ENCODE assay signal across 22 cellular contexts in the genomic region with DNA sequence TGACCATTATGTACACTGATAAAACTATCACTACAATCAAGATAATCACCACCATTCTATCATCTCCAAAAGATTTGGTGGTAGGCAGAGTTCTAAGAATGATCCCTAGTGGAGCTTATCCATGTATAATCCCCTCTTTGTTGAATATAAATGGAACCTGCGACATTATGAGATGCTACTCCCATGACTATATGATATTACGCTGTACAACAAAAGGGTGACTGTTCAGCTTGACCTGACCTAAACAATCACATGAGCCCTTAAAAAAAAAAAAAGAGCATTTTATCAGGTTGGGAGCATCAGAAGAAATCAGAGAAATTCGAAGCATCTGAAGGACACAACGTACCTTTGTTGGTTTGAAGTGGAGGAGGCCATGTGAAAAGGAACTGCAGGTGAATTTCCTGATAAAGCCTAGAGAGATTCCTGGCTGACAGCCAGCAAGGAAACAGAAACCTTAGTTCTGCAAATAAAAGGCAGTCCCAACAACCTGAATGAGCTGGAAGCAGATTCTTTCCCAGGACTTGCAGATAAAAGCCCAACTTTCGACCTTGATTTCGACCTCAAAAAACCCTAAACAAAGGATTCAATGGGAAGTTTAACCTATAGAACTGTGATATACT.
A peak's percentile ranks its signal among the peaks of the same experiment; 100 is the strongest.
DNase-seq lines count a peak whose midpoint lies in the region; ATAC-seq and TF ChIP-seq lines count a peak whose summit lies in the region.
"Had no signal": no experiment of that assay in that cellular context is flagged by ENCODE, and none has a peak within 500 bp of the region (broad histone marks: within the 10 kb centered on the region; RNA-seq: fewer than 3 reads in every experiment).

No MANE protein-coding gene starts in this region.

- H3K14ac ChIP-seq in H9 (ENCODE audit: insufficient read depth, low read length): no peak overlapping the region

- H3K9me3 Mint-ChIP-seq in GM23338 (peaks cover 11% of the 10 kb centered on the region), H9 (peaks cover 7 to 10% of the 10 kb centered on the region in 2 experiments; a peak in 4 of 5 replicates)

- no peaks in the 10 kb centered on the region; the same call in 1 of the 2 replicates for H3K36me3 ChIP-seq in GM23338 (ENCODE audit: insufficient read depth)
- no peaks in the 10 kb centered on the region for H3K36me3 ChIP-seq in mucosa of descending colon (ENCODE audit: low read depth)
- H3K36me3 ChIP-seq: BLaER1 treated with 17β-estradiol and CSF1 and Interleukin-3, amounts not matched to agents 10 nM and 100 nM; right lobe of liver; SJCRH30; upper lobe of left lung had no signal

- no peak overlapping the region for H2BK15ac ChIP-seq in H9 (ENCODE audit: low read depth, low read length)

- H4K20me1 ChIP-seq in GM23338 (replicated peaks; ENCODE audit: insufficient read depth) (no peaks in the 10 kb centered on the region), H9 (ENCODE audit: control insufficient read depth, insufficient read depth, insufficient read length) (no peaks in the 10 kb centered on the region)
- H4K20me1 ChIP-seq: BLaER1 treated with 17β-estradiol and CSF1 and Interleukin-3, amounts not matched to agents 10 nM and 100 nM had no signal

- H2AFZ ChIP-seq in GM23338 (no peak overlapping the region), H9 (ENCODE audit: low read length) (no peak overlapping the region)
- H2AFZ ChIP-seq: PC-9 had no signal

- POLR2A ChIA-PET in GM10248 (lab: Yijun Ruan, JAX): no interaction called here

- H4K91ac ChIP-seq in H9 (ENCODE audit: insufficient read length, low read depth, low read length): no peak overlapping the region

- H3K4me3 Mint-ChIP-seq in GM23338: no peak overlapping the region
- no peak overlapping the region for H3K4me3 Mint-ChIP-seq in H9

- H3K27ac ChIP-seq in GM23338 (ENCODE audit: low read depth) (no peak overlapping the region), H9 (ENCODE audit: insufficient read length, low read depth, low read length) (no peak overlapping the region)
- H3K27ac ChIP-seq: BLaER1 treated with 17β-estradiol and CSF1 and Interleukin-3, amounts not matched to agents 10 nM and 100 nM; PC-9; right lobe of liver; SJCRH30; upper lobe of left lung had no signal

- H3K27me3 ChIP-seq in GM23338 (ENCODE audit: insufficient read depth) (no peaks in the 10 kb centered on the region), H9 (ENCODE audit: insufficient read depth, low read length) (no peaks in the 10 kb centered on the region)
- H3K27me3 ChIP-seq: BLaER1 treated with 17β-estradiol and CSF1 and Interleukin-3, amounts not matched to agents 10 nM and 100 nM; right lobe of liver; upper lobe of left lung had no signal

- WGBS in H9 (ENCODE audit: extremely low coverage, insufficient read length, low lambda C conversion rate): no CpG with 5 or more reads among the region's 6 CpGs

- DNase-seq in COLO829 (ENCODE audit: low spot score) (peak; percentile 83), GM23338 (ENCODE audit: low spot score) (peak; percentile 6), SK-MEL-5 (ENCODE audit: low read depth, low spot score) (peak; percentile 96), mucosa of descending colon (peak in 1 of 3 donors; percentile 90), GM10248 (ENCODE audit: extremely low spot score) (no peak), H9 (no peak)
- DNase-seq in activated effector memory CD4-positive, alpha-beta T cell treated with Interleukin-2 at 50 U/mL for 16 hours: no peak
- DNase-seq: activated CD4-positive, alpha-beta T cell treated with anti-CD3 and anti-CD28 coated beads for 48 hours; activated naive CD4-positive, alpha-beta T cell treated with anti-CD3 and anti-CD28 coated beads, Interleukin-2, amount 50 U/mL, for 16 hours; anterior cingulate cortex; dermis blood vessel endothelial cell; glutamatergic neuron; HCEC 1CT; Karpas-422; left cardiac atrium; NCI-H2227 treated with DMSO at 0.1 percent for 48 hours; PC-9; right lobe of liver; SJCRH30; stimulated activated CD4-positive, alpha-beta T cell treated with anti-CD3 and anti-CD28 coated beads, Interleukin-15, amount 100 ng/mL, for 24 hours had no signal

- no peak for ATAC-seq in GM23338
- ATAC-seq in mucosa of descending colon: peak; percentile 89
- ATAC-seq: left cardiac atrium, right lobe of liver had no signal

- H3K4me3 ChIP-seq in GM23338: no peak overlapping the region
- no peak overlapping the region for H3K4me3 ChIP-seq in mucosa of descending colon
- H3K4me3 ChIP-seq: BLaER1 treated with 17β-estradiol and CSF1 and Interleukin-3, amounts not matched to agents 10 nM and 100 nM; PC-9; right lobe of liver; SJCRH30; upper lobe of left lung had no signal

- H2BK20ac ChIP-seq in H9 (ENCODE audit: low read depth, low read length, poor library complexity, severe bottlenecking): no peak overlapping the region

- H3K9me3 ChIP-seq in mucosa of descending colon: no peaks in the 10 kb centered on the region
- peaks cover 4% of the 10 kb centered on the region for H3K9me3 ChIP-seq in H9 (ENCODE audit: control insufficient read depth, low read depth, low read length)
- H3K9me3 ChIP-seq: right lobe of liver, SJCRH30, upper lobe of left lung had no signal

- H3K4me1 ChIP-seq in GM23338 (ENCODE audit: insufficient read depth): no peaks in the 10 kb centered on the region
- no peaks in the 10 kb centered on the region for H3K4me1 ChIP-seq in mucosa of descending colon (ENCODE audit: low read depth)
- H3K4me1 ChIP-seq in H9 (ENCODE audit: insufficient read depth, low read length): no peaks in the 10 kb centered on the region
- H3K4me1 ChIP-seq: BLaER1 treated with 17β-estradiol and CSF1 and Interleukin-3, amounts not matched to agents 10 nM and 100 nM; right lobe of liver; SJCRH30; upper lobe of left lung had no signal

- no peak overlapping the region for H4K8ac ChIP-seq in H9 (replicated peaks; ENCODE audit: insufficient read length, low read depth, low read length)

- CTCF ChIA-PET in GM10248 (lab: Yijun Ruan, JAX): interaction anchor here (0.8 kb wide), 1 partner anchor 12 kb away, joined by 3 read pairs; no protein-coding TSS in a partner anchor

- H3K4ac ChIP-seq in H9 (ENCODE audit: low read depth, low read length): no peak overlapping the region

- H2BK120ac ChIP-seq in H9 (ENCODE audit: low read depth, low read length, poor library complexity, severe bottlenecking): no peak overlapping the region

- no peak overlapping the region for H2BK12ac ChIP-seq in H9 (ENCODE audit: insufficient read length, low read depth, low read length)

- no peaks in the 10 kb centered on the region for H3F3A ChIP-seq in GM23338 (replicated peaks; ENCODE audit: low read depth)

- no peak overlapping the region for H2BK5ac ChIP-seq in H9 (ENCODE audit: insufficient read length, low read length)

- no peak overlapping the region for H3K56ac ChIP-seq in H9 (ENCODE audit: insufficient read length, low read depth, low read length)

- H3K4me1 Mint-ChIP-seq in GM23338: no peaks in the 10 kb centered on the region
- H3K4me1 Mint-ChIP-seq in H9: no peaks in the 10 kb centered on the region

- no peaks in the 10 kb centered on the region for H3K23me2 ChIP-seq in H9 (ENCODE audit: insufficient read length, low read depth, low read length, poor library complexity, severe bottlenecking)

- no peak for TF ChIP-seq CTCF in GM23338 (conservative IDR thresholded peaks at IDR 0.05; ENCODE audit: low read depth in 2 of 2)
- TF ChIP-seq CTCF in mucosa of descending colon (IDR thresholded peaks at IDR 0.05): no peak
- TF ChIP-seq CTCF in GM10248 (IDR thresholded peaks at IDR 0.05; ENCODE audit: control extremely low read depth, extremely low read depth, low read depth, missing control alignments): no peak
- TF ChIP-seq CTCF in H9 (conservative IDR thresholded peaks at IDR 0.05): no peak

- H3K27me3 Mint-ChIP-seq in GM23338 (ENCODE audit: insufficient read depth, low read depth, poor library complexity): peaks cover 1% of the 10 kb centered on the region
- H3K27me3 Mint-ChIP-seq in H9 (ENCODE audit: low read depth): no peaks in the 10 kb centered on the region

- H3K36me3 Mint-ChIP-seq in GM23338 (ENCODE audit: low read depth): peaks cover 2% of the 10 kb centered on the region; the same call in 1 of the 3 replicates
- peaks cover 0 to 17% (median 2%) of the 10 kb centered on the region in 3 experiments; a peak in 5 of 7 replicates for H3K36me3 Mint-ChIP-seq in H9 (ENCODE audit: insufficient read depth in 1 of 3, low read depth in 3 of 3)

- no peaks in the 10 kb centered on the region for H3K79me1 ChIP-seq in H9 (ENCODE audit: insufficient read depth, low read depth, low read length, poor library complexity, severe bottlenecking)

- no peak overlapping the region for H3K18ac ChIP-seq in H9 (ENCODE audit: insufficient read length, low read depth, low read length)

- H3K9me2 ChIP-seq in GM23338 (ENCODE audit: insufficient read depth): no peaks in the 10 kb centered on the region

- in situ Hi-C loops in SK-MEL-5 (cut with HindIII; ENCODE audit: low pct_unique_long_range_greater_than_20kb, low sequenced_read_pairs): no loop called here

- H2AK5ac ChIP-seq in H9 (ENCODE audit: insufficient read length, low read length): no peak overlapping the region

- no peak overlapping the region for H3K27ac Mint-ChIP-seq in GM23338
- H3K27ac Mint-ChIP-seq in H9: no peak overlapping the region

- H3K9ac ChIP-seq in H9 (ENCODE audit: extremely low read depth, insufficient read length, low read length): no peak overlapping the region
- H3K9ac ChIP-seq: BLaER1 treated with 17β-estradiol and CSF1 and Interleukin-3, amounts not matched to agents 10 nM and 100 nM had no signal

- intact Hi-C loops in mucosa of descending colon (cut with DNase I, micrococcal nuclease): no loop called here

- H3K4me2 ChIP-seq in GM23338 (no peak overlapping the region), H9 (ENCODE audit: insufficient read depth, insufficient read length, low read length) (no peak overlapping the region)
- H3K4me2 ChIP-seq: BLaER1 treated with 17β-estradiol and CSF1 and Interleukin-3, amounts not matched to agents 10 nM and 100 nM; PC-9 had no signal

- H4K5ac ChIP-seq in H9 (ENCODE audit: insufficient read length, low read depth, low read length): no peak overlapping the region

- no peaks in the 10 kb centered on the region for H3K79me2 ChIP-seq in GM23338 (replicated peaks; ENCODE audit: insufficient read depth)
- H3K79me2 ChIP-seq in H9 (ENCODE audit: insufficient read depth, low read length): no peaks in the 10 kb centered on the region

- no peak overlapping the region for H3K23ac ChIP-seq in H9 (ENCODE audit: insufficient read length, low read depth, low read length)

- H3T11ph ChIP-seq in H9 (ENCODE audit: low read length): no peak overlapping the region

TF ChIP-seq in GM23338, 12 proteins besides CTCF, POLR2A, EP300 and RAD21 (continues in another document):
- no peak for TF ChIP-seq EZH2phosphoT487 (IDR thresholded peaks at IDR 0.05; ENCODE audit: unreplicated experiment)

Comparison
In these comparisons a context has a peak if more than half of its experiments do, and no peak if none do; other contexts are left out.
1. DNase-seq: peak in COLO829 (single experiment), GM23338 (single experiment) and SK-MEL-5 (single experiment); none in activated effector memory CD4-positive, alpha-beta T cell treated with Interleukin-2 at 50 U/mL for 16 hours (single experiment), GM10248 (single experiment) and H9 (single experiment).